In genomic region chr9:108886608-108887271, GRCh38 we compare ENCODE assay signal across 1 cellular context.
TF ChIP-seq lines count a peak whose summit lies in the region.

No MANE protein-coding gene starts in this region.

TF ChIP-seq in liver, 16 proteins besides CTCF, POLR2A, EP300 and RAD21:
- TF ChIP-seq YY1 (IDR thresholded peaks at IDR 0.05): peak; percentile 13
- peak; percentile 57 for TF ChIP-seq FOXA1 (IDR thresholded peaks at IDR 0.05)
- TF ChIP-seq HNF4A (conservative IDR thresholded peaks at IDR 0.05): peak; percentile 22 to 39
- TF ChIP-seq SP1 (IDR thresholded peaks at IDR 0.05): peak; percentile 35
- peak; percentile 63 for TF ChIP-seq MAX (IDR thresholded peaks at IDR 0.05)
- peak in 1 of 2 donors; percentile 55 for TF ChIP-seq RXRA (IDR thresholded peaks at IDR 0.05)
- peak; percentile 68 for TF ChIP-seq FOXA2 (IDR thresholded peaks at IDR 0.05)
- TF ChIP-seq JUND (IDR thresholded peaks at IDR 0.05): peak in 1 of 2 donors; percentile 53
